In the genomic region with DNA sequence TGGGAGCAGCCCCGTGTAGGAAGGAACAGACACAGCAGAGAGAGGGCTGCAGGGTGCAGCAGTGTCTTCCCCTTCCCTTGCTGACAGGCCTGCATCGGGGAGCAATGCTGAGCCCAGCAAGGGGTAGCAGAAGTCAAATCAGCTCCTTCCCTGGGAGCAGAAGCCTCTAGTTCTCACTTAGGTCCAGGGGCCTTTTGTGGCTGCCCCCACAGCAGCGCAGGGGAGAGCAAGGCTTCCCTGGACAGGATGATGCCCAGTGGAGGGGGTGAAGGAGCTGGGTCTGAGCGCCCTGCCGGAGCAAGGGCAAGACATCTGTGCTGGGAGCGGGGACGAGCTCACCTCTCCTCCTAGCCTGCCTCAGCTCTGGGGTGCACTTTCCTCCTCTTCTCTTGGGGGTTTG, we compare ENCODE assay signal across 9 cellular contexts. TPM values are rescaled to one million over a fixed set of nuclear protein-coding genes. Genes with fewer than 3 reads are reported as not detected.
DNase-seq lines count a peak whose midpoint lies in the region; ATAC-seq, FAIRE-seq and TF ChIP-seq lines count a peak whose summit lies in the region.
"Had no signal": no experiment of that assay in that cellular context is flagged by ENCODE, and none has a peak within 500 bp of the region (broad histone marks: within the 10 kb centered on the region; RNA-seq: fewer than 3 reads in every experiment).

No MANE protein-coding gene starts in this region.

- intact Hi-C loops in HepG2 (cut with micrococcal nuclease; ENCODE audit: unreplicated experiment) (no loop called here), vagina (cut with DNase I) (no loop called here), sciatic nerve (cut with DNase I) (no loop called here)

- H3K27ac ChIP-seq in liver (ENCODE audit: low read depth in 1 of 2, low read length in 2 of 2) (no peak overlapping the region), HepG2 (ENCODE audit: extremely low read length, insufficient read depth, low read length) (no peak overlapping the region), mesodermal cell (ENCODE audit: low read depth, low read length, severe bottlenecking) (peak overlapping the region; percentile 23), vagina (no peak overlapping the region)
- H3K27ac ChIP-seq: foreskin keratinocyte had no signal

- H4K20me1 ChIP-seq in HepG2 (ENCODE audit: insufficient read depth, low read length) = no peaks in the 10 kb centered on the region

- peaks cover 0 to 7% (median 2%) of the 10 kb centered on the region in 4 donors for H3K4me1 ChIP-seq in liver (ENCODE audit: control insufficient read depth in 4 of 4, insufficient read depth in 4 of 4, low read length in 3 of 4)
- H3K4me1 ChIP-seq in HepG2 (ENCODE audit: insufficient read depth, low read length) = no peaks in the 10 kb centered on the region
- H3K4me1 ChIP-seq in mesodermal cell (ENCODE audit: control insufficient read depth, insufficient read depth, low read length, poor library complexity, severe bottlenecking) = peaks cover 42% of the 10 kb centered on the region
- H3K4me1 ChIP-seq in vagina = no peaks in the 10 kb centered on the region
- H3K4me1 ChIP-seq: foreskin keratinocyte had no signal

- FAIRE-seq in HepG2 (lab: Jason Lieb, UNC) = no peak

- DNase-seq in HepG2 (ENCODE audit: low spot score) (no peak), vagina (ENCODE audit: extremely low spot score in 2 of 2) (no peak), sciatic nerve (ENCODE audit: low spot score) (no peak), SHP77 treated with DMSO at 0.1 percent for 48 hours (lab: John Stamatoyannopoulos, UW) (no peak)
- DNase-seq in activated T-cell treated with anti-CD3 and anti-CD28 coated beads, Interleukin-2, amount 50 U/mL, for 48 hours = peak; percentile 44 to 48
- DNase-seq: foreskin keratinocyte had no signal

- H3K9ac ChIP-seq in liver (ENCODE audit: low read depth in 1 of 2, low read length in 2 of 2) = no peak overlapping the region
- H3K9ac ChIP-seq in HepG2 (ENCODE audit: insufficient read depth, low read depth, low read length) = no peak overlapping the region

- H3K9me3 ChIP-seq in liver (ENCODE audit: control insufficient read depth in 4 of 4, low read length in 3 of 4) = no peaks in the 10 kb centered on the region
- H3K9me3 ChIP-seq in HepG2 (ENCODE audit: low read length) = no peaks in the 10 kb centered on the region
- no peaks in the 10 kb centered on the region for H3K9me3 ChIP-seq in mesodermal cell (ENCODE audit: control insufficient read depth, low read length)
- no peaks in the 10 kb centered on the region for H3K9me3 ChIP-seq in vagina

- ATAC-seq in HepG2 (no peak), HG02884 (IDR thresholded peaks at IDR 0.05; ENCODE audit: unreplicated experiment) (no peak), sciatic nerve (no peak)
- ATAC-seq: foreskin keratinocyte had no signal

- no peak overlapping the region for H3K4me2 ChIP-seq in HepG2 (ENCODE audit: low read depth, low read length)

- no peak for TF ChIP-seq EP300 in HepG2 (IDR thresholded peaks at IDR 0.05; ENCODE audit: low read depth in 2 of 2, low read length in 2 of 2)
- TF ChIP-seq EP300 in HepG2 (CRISPR knock-in tag; IDR thresholded peaks at IDR 0.05; ENCODE audit: borderline replicate concordance) = no peak

- H3K36me3 ChIP-seq in liver (ENCODE audit: control insufficient read depth in 4 of 4, insufficient read depth in 3 of 4, low read depth in 1 of 4, low read length in 3 of 4) (no peaks in the 10 kb centered on the region), HepG2 (replicated peaks in 1 of 2; ENCODE audit: control insufficient read depth in 1 of 2, insufficient read depth in 2 of 2, low read length in 2 of 2) (no peaks in the 10 kb centered on the region), mesodermal cell (ENCODE audit: control insufficient read depth, insufficient read depth, low read length) (peaks cover 6% of the 10 kb centered on the region), vagina (no peaks in the 10 kb centered on the region)

- BruUV-seq in HepG2 (replicated peaks; lab: Mats Ljungman, UMichigan) = no TSS peak

- TF ChIP-seq POLR2A in HepG2 (IDR thresholded peaks at IDR 0.05; ENCODE audit: insufficient read depth in 1 of 2, low read depth in 2 of 2, low read length in 2 of 2) (no peak), vagina (IDR thresholded peaks at IDR 0.05) (no peak)

- H3K4me3 ChIP-seq in liver (ENCODE audit: low read depth in 1 of 3, low read length in 3 of 3) (peak overlapping the region in 2 of 3 donors; percentile 25 to 36), HepG2 (replicated peaks in 1 of 3; ENCODE audit: insufficient read depth in 1 of 3, low read depth in 2 of 3, low read length in 3 of 3) (no peak overlapping the region), mesodermal cell (ENCODE audit: extremely low read depth, insufficient read depth, low read length, poor library complexity, severe bottlenecking) (peak overlapping the region; percentile 21), vagina (peak overlapping the region; percentile 26 to 31)

- 84% methylated on average over 7 of the region's 7 CpGs for WGBS in liver
- WGBS in HepG2 (ENCODE audit: low lambda C conversion rate) = 93% methylated on average over 3 of the region's 7 CpGs
- WGBS in mesodermal cell (ENCODE audit: insufficient coverage in 2 of 2), 2 experiments = 42 to 50% methylated on average over 2 to 3 of the region's 7 CpGs

- no peaks in the 10 kb centered on the region for H3K79me2 ChIP-seq in HepG2 (ENCODE audit: insufficient read depth, low read length)

- POLR2A ChIA-PET in HepG2 (lab: Yijun Ruan, JAX) = no interaction called here

- H2AFZ ChIP-seq in HepG2 (ENCODE audit: low read length) = no peak overlapping the region

- TF ChIP-seq CTCF in liver (IDR thresholded peaks at IDR 0.05; ENCODE audit: low read depth, low read length, missing input control) (no peak), HepG2 (CRISPR knock-in tag; IDR thresholded peaks at IDR 0.05) (no peak), vagina (IDR thresholded peaks at IDR 0.05) (no peak)

- no peak for TF ChIP-seq RAD21 in liver (IDR thresholded peaks at IDR 0.05)
- no peak for TF ChIP-seq RAD21 in HepG2 (CRISPR knock-in tag; IDR thresholded peaks at IDR 0.05)

- CTCF ChIA-PET in HepG2 (lab: Yijun Ruan, JAX; ENCODE audit: low intra/inter-chr PET ratio, low total read pairs) = interaction anchor here (0.8 kb wide), 1 partner anchor 115 kb away, joined by 3 read pairs; no protein-coding TSS in a partner anchor

- in situ Hi-C loops in HepG2 (cut with HindIII; ENCODE audit: extremely low pct_ligation_motif_present, low pct_unique_long_range_greater_than_20kb) = no loop called here

- H3K27me3 ChIP-seq in liver (ENCODE audit: control insufficient read depth in 4 of 4, insufficient read depth in 4 of 4, low read length in 3 of 4) (no peaks in the 10 kb centered on the region), HepG2 (ENCODE audit: control insufficient read depth in 1 of 2, insufficient read depth in 2 of 2, low read length in 2 of 2) (peaks cover 7 to 63% of the 10 kb centered on the region in 2 experiments), vagina (no peaks in the 10 kb centered on the region)

RNA-seq across cellular contexts. Expression of a gene that starts 0.8 kb away (rescaled TPM):
- total RNA-seq in liver (10 to 100 TPM; 10.6 to 13.3 TPM), HepG2 (2016; rRNA removed; fragmentation: Illumina TruSeq; extraction: Trizol) (not detected in 2 replicates), vagina (14.0 TPM), sciatic nerve (43.4 TPM)
- polyA plus RNA-seq in liver (1 to 10 TPM; 2.1 to 4.7 TPM), HepG2 (2011; rRNA removed) (0.11 TPM in 1 of 2 replicates, not detected in the other)
- not detected in 2 replicates for total RNA-seq in HepG2 (2016; cell fraction: cytosol; rRNA removed; fragmentation: Illumina TruSeq; extraction: Trizol; ENCODE audit: low read depth)
- total RNA-seq in HepG2 (2016; cell fraction: insoluble cytoplasmic fraction; rRNA removed; fragmentation: Illumina TruSeq; extraction: Trizol) = not detected in 2 replicates
- not detected in 2 replicates for total RNA-seq in HepG2 (2016; cell fraction: membrane; rRNA removed; fragmentation: Illumina TruSeq; extraction: Trizol)
- total RNA-seq in HepG2 (2016; cell fraction: nucleus; rRNA removed; fragmentation: Illumina TruSeq; extraction: Trizol) = not detected in 2 replicates
- 0.05 and 0.06 TPM in 2 replicates for polyA plus RNA-seq in HepG2 (2011; cell fraction: cytosol; rRNA removed)
- 0.39 and 0.71 TPM in 2 replicates for polyA plus RNA-seq in HepG2 (2011; cell fraction: nucleus; rRNA removed)
- not detected in 2 replicates for polyA plus RNA-seq in HepG2 (2012)
- not detected in 2 replicates for polyA plus RNA-seq in HepG2 (2016; cell fraction: cytosol; fragmentation: Illumina TruSeq; extraction: Trizol; ENCODE audit: low read depth)
- polyA plus RNA-seq in HepG2 (2016; cell fraction: insoluble cytoplasmic fraction; fragmentation: Illumina TruSeq; extraction: Trizol; ENCODE audit: low read depth) = not detected in 2 replicates
- not detected in 2 replicates for polyA plus RNA-seq in HepG2 (2016; cell fraction: membrane; fragmentation: Illumina TruSeq; extraction: Trizol; ENCODE audit: low read depth)
- polyA plus RNA-seq in HepG2 (2016; cell fraction: nucleus; fragmentation: Illumina TruSeq; extraction: Trizol; ENCODE audit: insufficient read depth, low read depth) = not detected in 2 replicates
- polyA minus RNA-seq in HepG2 (2011; rRNA and poly(A)+ RNA removed; ENCODE audit: low replicate concordance) = 29.2 TPM in 1 of 2 replicates, not detected in the other
- polyA minus RNA-seq in HepG2 (2011; cell fraction: cytosol; rRNA and poly(A)+ RNA removed) = not detected in 2 replicates
- not detected in 2 replicates for polyA minus RNA-seq in HepG2 (2011; cell fraction: nucleus; rRNA and poly(A)+ RNA removed)
- polyA plus RNA-seq in mesodermal cell (2013, experiment 1 of 2) = 32.5 TPM
- 19.1 TPM for polyA plus RNA-seq in mesodermal cell (2013, experiment 2 of 2)

RNA-seq across cellular contexts. Expression of a gene that starts 16.6 kb away (rescaled TPM):
- total RNA-seq in liver (1 to 10 TPM; 4.8 to 5.7 TPM), HepG2 (2016; rRNA removed; fragmentation: Illumina TruSeq; extraction: Trizol) (6.5 and 8.1 TPM in 2 replicates), vagina (5.2 TPM), sciatic nerve (25.5 TPM)
- polyA plus RNA-seq in liver (1 to 10 TPM; 3.3 to 4.0 TPM), HepG2 (2011; rRNA removed) (5.4 and 5.5 TPM in 2 replicates)
- total RNA-seq in HepG2 (2016; cell fraction: cytosol; rRNA removed; fragmentation: Illumina TruSeq; extraction: Trizol; ENCODE audit: low read depth) = 2.3 and 2.5 TPM in 2 replicates
- total RNA-seq in HepG2 (2016; cell fraction: insoluble cytoplasmic fraction; rRNA removed; fragmentation: Illumina TruSeq; extraction: Trizol) = 6.7 and 7.0 TPM in 2 replicates
- 8.8 and 9.5 TPM in 2 replicates for total RNA-seq in HepG2 (2016; cell fraction: membrane; rRNA removed; fragmentation: Illumina TruSeq; extraction: Trizol)
- 5.3 and 7.0 TPM in 2 replicates for total RNA-seq in HepG2 (2016; cell fraction: nucleus; rRNA removed; fragmentation: Illumina TruSeq; extraction: Trizol)
- 2.7 and 3.4 TPM in 2 replicates for polyA plus RNA-seq in HepG2 (2011; cell fraction: cytosol; rRNA removed)
- 2.2 and 2.7 TPM in 2 replicates for polyA plus RNA-seq in HepG2 (2011; cell fraction: nucleus; rRNA removed)
- polyA plus RNA-seq in HepG2 (2012) = 4.1 and 4.6 TPM in 2 replicates
- 1.7 and 3.1 TPM in 2 replicates for polyA plus RNA-seq in HepG2 (2016; cell fraction: cytosol; fragmentation: Illumina TruSeq; extraction: Trizol; ENCODE audit: low read depth)
- 6.6 and 7.4 TPM in 2 replicates for polyA plus RNA-seq in HepG2 (2016; cell fraction: insoluble cytoplasmic fraction; fragmentation: Illumina TruSeq; extraction: Trizol; ENCODE audit: low read depth)
- polyA plus RNA-seq in HepG2 (2016; cell fraction: membrane; fragmentation: Illumina TruSeq; extraction: Trizol; ENCODE audit: low read depth) = 5.0 and 6.1 TPM in 2 replicates
- polyA plus RNA-seq in HepG2 (2016; cell fraction: nucleus; fragmentation: Illumina TruSeq; extraction: Trizol; ENCODE audit: insufficient read depth, low read depth) = 5.7 and 8.4 TPM in 2 replicates
- 3.4 and 5.5 TPM in 2 replicates for polyA minus RNA-seq in HepG2 (2011; rRNA and poly(A)+ RNA removed; ENCODE audit: low replicate concordance)
- 4.6 and 5.2 TPM in 2 replicates for polyA minus RNA-seq in HepG2 (2011; cell fraction: cytosol; rRNA and poly(A)+ RNA removed)
- 2.2 and 4.2 TPM in 2 replicates for polyA minus RNA-seq in HepG2 (2011; cell fraction: nucleus; rRNA and poly(A)+ RNA removed)
- 23.6 TPM for polyA plus RNA-seq in mesodermal cell (2013, experiment 1 of 2)
- polyA plus RNA-seq in mesodermal cell (2013, experiment 2 of 2) = 24.0 TPM

RNA-seq across cellular contexts. Expression of a gene that starts 24.0 kb away (rescaled TPM):
- total RNA-seq in liver (not detected), HepG2 (2016; rRNA removed; fragmentation: Illumina TruSeq; extraction: Trizol) (not detected in 2 replicates), vagina (not detected), sciatic nerve (not detected)
- polyA plus RNA-seq in liver (not detected), HepG2 (2011; rRNA removed) (not detected in 2 replicates)
- not detected in 2 replicates for total RNA-seq in HepG2 (2016; cell fraction: cytosol; rRNA removed; fragmentation: Illumina TruSeq; extraction: Trizol; ENCODE audit: low read depth)
- not detected in 2 replicates for total RNA-seq in HepG2 (2016; cell fraction: insoluble cytoplasmic fraction; rRNA removed; fragmentation: Illumina TruSeq; extraction: Trizol)
- total RNA-seq in HepG2 (2016; cell fraction: membrane; rRNA removed; fragmentation: Illumina TruSeq; extraction: Trizol) = not detected in 2 replicates
- not detected in 2 replicates for total RNA-seq in HepG2 (2016; cell fraction: nucleus; rRNA removed; fragmentation: Illumina TruSeq; extraction: Trizol)
- polyA plus RNA-seq in HepG2 (2011; cell fraction: cytosol; rRNA removed) = not detected in 2 replicates
- polyA plus RNA-seq in HepG2 (2011; cell fraction: nucleus; rRNA removed) = not detected in 2 replicates
- polyA plus RNA-seq in HepG2 (2012) = not detected in 2 replicates
- polyA plus RNA-seq in HepG2 (2016; cell fraction: cytosol; fragmentation: Illumina TruSeq; extraction: Trizol; ENCODE audit: low read depth) = not detected in 2 replicates
- polyA plus RNA-seq in HepG2 (2016; cell fraction: insoluble cytoplasmic fraction; fragmentation: Illumina TruSeq; extraction: Trizol; ENCODE audit: low read depth) = not detected in 2 replicates
- polyA plus RNA-seq in HepG2 (2016; cell fraction: membrane; fragmentation: Illumina TruSeq; extraction: Trizol; ENCODE audit: low read depth) = not detected in 2 replicates
- polyA plus RNA-seq in HepG2 (2016; cell fraction: nucleus; fragmentation: Illumina TruSeq; extraction: Trizol; ENCODE audit: insufficient read depth, low read depth) = not detected in 2 replicates
- 0.42 TPM in 1 of 2 replicates, not detected in the other for polyA minus RNA-seq in HepG2 (2011; rRNA and poly(A)+ RNA removed; ENCODE audit: low replicate concordance)
- not detected in 2 replicates for polyA minus RNA-seq in HepG2 (2011; cell fraction: cytosol; rRNA and poly(A)+ RNA removed)
- not detected in 2 replicates for polyA minus RNA-seq in HepG2 (2011; cell fraction: nucleus; rRNA and poly(A)+ RNA removed)
- 1.1 TPM for polyA plus RNA-seq in mesodermal cell (2013, experiment 1 of 2)
- 0.30 TPM for polyA plus RNA-seq in mesodermal cell (2013, experiment 2 of 2)
- total RNA-seq: foreskin keratinocyte had no signal
- polyA plus RNA-seq: foreskin keratinocyte had no signal

RNA-seq across cellular contexts. Expression of a gene that starts 33.8 kb away (rescaled TPM):
- total RNA-seq in liver = 1 to 10 TPM in 1 of 2 donors, under 1 TPM in 1; 0.61 to 4.4 TPM
- under 1 TPM; 0.43 to 0.85 TPM for polyA plus RNA-seq in liver
- total RNA-seq in HepG2 (2016; rRNA removed; fragmentation: Illumina TruSeq; extraction: Trizol) = 1.0 and 1.6 TPM in 2 replicates
- total RNA-seq in HepG2 (2016; cell fraction: cytosol; rRNA removed; fragmentation: Illumina TruSeq; extraction: Trizol; ENCODE audit: low read depth) = 0.20 and 0.71 TPM in 2 replicates
- total RNA-seq in HepG2 (2016; cell fraction: insoluble cytoplasmic fraction; rRNA removed; fragmentation: Illumina TruSeq; extraction: Trizol) = 0.89 and 1.7 TPM in 2 replicates
- 0.74 and 0.79 TPM in 2 replicates for total RNA-seq in HepG2 (2016; cell fraction: membrane; rRNA removed; fragmentation: Illumina TruSeq; extraction: Trizol)
- 5.4 and 6.0 TPM in 2 replicates for total RNA-seq in HepG2 (2016; cell fraction: nucleus; rRNA removed; fragmentation: Illumina TruSeq; extraction: Trizol)
- 0.98 and 1.3 TPM in 2 replicates for polyA plus RNA-seq in HepG2 (2011; rRNA removed)
- 0.34 and 0.46 TPM in 2 replicates for polyA plus RNA-seq in HepG2 (2011; cell fraction: cytosol; rRNA removed)
- 16.0 and 21.0 TPM in 2 replicates for polyA plus RNA-seq in HepG2 (2011; cell fraction: nucleus; rRNA removed)
- polyA plus RNA-seq in HepG2 (2012) = 1.9 and 2.3 TPM in 2 replicates
- polyA plus RNA-seq in HepG2 (2016; cell fraction: cytosol; fragmentation: Illumina TruSeq; extraction: Trizol; ENCODE audit: low read depth) = 0.20 and 0.31 TPM in 2 replicates
- 0.72 and 1.5 TPM in 2 replicates for polyA plus RNA-seq in HepG2 (2016; cell fraction: insoluble cytoplasmic fraction; fragmentation: Illumina TruSeq; extraction: Trizol; ENCODE audit: low read depth)
- 0.16 and 0.26 TPM in 2 replicates for polyA plus RNA-seq in HepG2 (2016; cell fraction: membrane; fragmentation: Illumina TruSeq; extraction: Trizol; ENCODE audit: low read depth)
- 10.8 and 14.7 TPM in 2 replicates for polyA plus RNA-seq in HepG2 (2016; cell fraction: nucleus; fragmentation: Illumina TruSeq; extraction: Trizol; ENCODE audit: insufficient read depth, low read depth)
- 3.8 and 11.1 TPM in 2 replicates for polyA minus RNA-seq in HepG2 (2011; rRNA and poly(A)+ RNA removed; ENCODE audit: low replicate concordance)
- polyA minus RNA-seq in HepG2 (2011; cell fraction: cytosol; rRNA and poly(A)+ RNA removed) = 0.69 and 2.3 TPM in 2 replicates
- polyA minus RNA-seq in HepG2 (2011; cell fraction: nucleus; rRNA and poly(A)+ RNA removed) = 16.1 and 20.5 TPM in 2 replicates
- polyA plus RNA-seq in mesodermal cell (2013, experiment 1 of 2) = 0.48 TPM
- polyA plus RNA-seq in mesodermal cell (2013, experiment 2 of 2) = 0.46 TPM
- 16.0 TPM for total RNA-seq in vagina
- 37.8 TPM for total RNA-seq in sciatic nerve

RNA-seq across cellular contexts. Expression of a gene that starts 43.9 kb away (rescaled TPM):
- total RNA-seq in liver (under 1 TPM in 1 of 2 donors, not detected in 1; 0.33 TPM), HepG2 (2016; rRNA removed; fragmentation: Illumina TruSeq; extraction: Trizol) (not detected in 2 replicates), vagina (9.8 TPM), sciatic nerve (not detected)
- polyA plus RNA-seq in liver (not detected), HepG2 (2011; rRNA removed) (not detected in 2 replicates)
- total RNA-seq in HepG2 (2016; cell fraction: cytosol; rRNA removed; fragmentation: Illumina TruSeq; extraction: Trizol; ENCODE audit: low read depth) = not detected in 2 replicates
- total RNA-seq in HepG2 (2016; cell fraction: insoluble cytoplasmic fraction; rRNA removed; fragmentation: Illumina TruSeq; extraction: Trizol) = not detected in 2 replicates
- total RNA-seq in HepG2 (2016; cell fraction: membrane; rRNA removed; fragmentation: Illumina TruSeq; extraction: Trizol) = not detected in 2 replicates
- total RNA-seq in HepG2 (2016; cell fraction: nucleus; rRNA removed; fragmentation: Illumina TruSeq; extraction: Trizol) = not detected in 2 replicates
- polyA plus RNA-seq in HepG2 (2011; cell fraction: cytosol; rRNA removed) = not detected in 2 replicates
- polyA plus RNA-seq in HepG2 (2011; cell fraction: nucleus; rRNA removed) = not detected in 2 replicates
- polyA plus RNA-seq in HepG2 (2012) = not detected in 2 replicates
- not detected in 2 replicates for polyA plus RNA-seq in HepG2 (2016; cell fraction: cytosol; fragmentation: Illumina TruSeq; extraction: Trizol; ENCODE audit: low read depth)
- not detected in 2 replicates for polyA plus RNA-seq in HepG2 (2016; cell fraction: insoluble cytoplasmic fraction; fragmentation: Illumina TruSeq; extraction: Trizol; ENCODE audit: low read depth)
- not detected in 2 replicates for polyA plus RNA-seq in HepG2 (2016; cell fraction: membrane; fragmentation: Illumina TruSeq; extraction: Trizol; ENCODE audit: low read depth)
- polyA plus RNA-seq in HepG2 (2016; cell fraction: nucleus; fragmentation: Illumina TruSeq; extraction: Trizol; ENCODE audit: insufficient read depth, low read depth) = not detected in 2 replicates
- not detected in 2 replicates for polyA minus RNA-seq in HepG2 (2011; rRNA and poly(A)+ RNA removed; ENCODE audit: low replicate concordance)
- polyA minus RNA-seq in HepG2 (2011; cell fraction: cytosol; rRNA and poly(A)+ RNA removed) = not detected in 2 replicates
- not detected in 2 replicates for polyA minus RNA-seq in HepG2 (2011; cell fraction: nucleus; rRNA and poly(A)+ RNA removed)
- polyA plus RNA-seq in mesodermal cell (2013, experiment 1 of 2) = not detected
- polyA plus RNA-seq in mesodermal cell (2013, experiment 2 of 2) = not detected
- total RNA-seq: foreskin keratinocyte had no signal
- polyA plus RNA-seq: foreskin keratinocyte had no signal

Comparison
In these comparisons a context has a peak if more than half of its experiments do, and no peak if none do; other contexts are left out.
1. H3K4me3 ChIP-seq: peak in liver (2 of 3), mesodermal cell (single experiment) and vagina (2 of 2); none in HepG2 (0 of 3).
2. RNA of a gene that starts 0.8 kb away (total RNA-seq): 43.4 TPM in sciatic nerve (single experiment), 14.0 TPM in vagina (single experiment) and 10.6 to 13.3 TPM in liver; not detected in HepG2; every median in the first group is over 10 times any median in the second.
3. DNase-seq: peak in activated T-cell treated with anti-CD3 and anti-CD28 coated beads, Interleukin-2, amount 50 U/mL, for 48 hours (2 of 2); none in HepG2 (single experiment), vagina (0 of 2), sciatic nerve (single experiment) and SHP77 treated with DMSO at 0.1 percent for 48 hours (single experiment).